ENCODE assay signal across 1 cellular context in the genomic region with DNA sequence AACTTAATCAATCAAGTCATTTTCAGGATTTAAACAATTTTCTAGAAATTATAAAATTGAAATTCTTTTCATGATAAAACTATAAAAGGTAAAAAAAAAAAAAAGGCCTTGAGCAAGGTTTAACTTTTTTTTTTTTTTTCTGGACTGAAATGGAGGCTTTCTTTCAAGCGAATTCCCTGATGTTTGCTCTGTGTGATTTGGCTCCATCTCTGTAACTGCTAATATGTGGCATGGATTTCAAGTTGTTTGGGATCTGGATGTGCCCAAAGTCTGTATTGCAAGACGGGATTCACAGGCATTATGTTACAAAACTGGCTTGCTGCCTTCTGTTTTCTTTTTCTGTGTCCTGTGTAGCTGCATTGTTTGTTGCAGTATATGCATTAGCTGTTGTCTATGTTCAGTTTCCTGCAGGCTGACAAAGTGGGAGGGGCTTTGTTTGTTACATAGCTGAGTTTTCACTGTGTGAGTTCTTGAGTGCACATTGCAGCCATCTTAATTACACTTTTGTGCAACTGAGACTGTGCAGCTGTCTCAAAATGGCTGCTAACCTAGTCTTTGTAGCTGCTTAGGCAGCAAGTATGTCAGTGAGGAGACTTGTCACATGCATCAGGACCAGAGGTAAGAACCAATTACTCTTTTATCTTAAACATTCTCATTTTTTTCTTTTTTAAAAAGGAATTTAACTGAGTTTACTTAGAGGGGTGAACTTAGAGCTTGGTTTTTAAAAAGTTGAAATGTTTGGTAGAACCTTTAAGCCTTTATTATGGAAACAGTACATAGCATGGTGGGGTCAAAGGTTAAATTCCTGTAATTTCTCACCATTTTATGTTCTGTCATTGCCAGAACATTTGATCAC.
TF ChIP-seq lines count a peak whose summit lies in the region.

No MANE protein-coding gene starts in this region.

TF ChIP-seq in IMR-90, 13 proteins besides CTCF, POLR2A, EP300 and RAD21:
- TF ChIP-seq, protein P1, sequence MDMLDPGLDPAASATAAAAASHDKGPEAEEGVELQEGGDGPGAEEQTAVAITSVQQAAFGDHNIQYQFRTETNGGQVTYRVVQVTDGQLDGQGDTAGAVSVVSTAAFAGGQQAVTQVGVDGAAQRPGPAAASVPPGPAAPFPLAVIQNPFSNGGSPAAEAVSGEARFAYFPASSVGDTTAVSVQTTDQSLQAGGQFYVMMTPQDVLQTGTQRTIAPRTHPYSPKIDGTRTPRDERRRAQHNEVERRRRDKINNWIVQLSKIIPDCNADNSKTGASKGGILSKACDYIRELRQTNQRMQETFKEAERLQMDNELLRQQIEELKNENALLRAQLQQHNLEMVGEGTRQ (IDR thresholded peaks at IDR 0.05; ENCODE audit: low read depth, low read length), result no peak
- 0 out of 2 replicates have a peak, but pooled peaks have one; percentile 35 for TF ChIP-seq RFX5 (IDR thresholded peaks at IDR 0.05; ENCODE audit: low read depth, low read length)
- peak; percentile 8; the same call in 1 of the 2 replicates for TF ChIP-seq CEBPB (IDR thresholded peaks at IDR 0.05; ENCODE audit: low read depth, low read length)
- TF ChIP-seq SMC3 (IDR thresholded peaks at IDR 0.05; ENCODE audit: low read depth, low read length), result no peak
TF ChIP-seq in IMR-90: peak in this region for 2.
